ENCODE assay signal across 33 cellular contexts in the genomic region with DNA sequence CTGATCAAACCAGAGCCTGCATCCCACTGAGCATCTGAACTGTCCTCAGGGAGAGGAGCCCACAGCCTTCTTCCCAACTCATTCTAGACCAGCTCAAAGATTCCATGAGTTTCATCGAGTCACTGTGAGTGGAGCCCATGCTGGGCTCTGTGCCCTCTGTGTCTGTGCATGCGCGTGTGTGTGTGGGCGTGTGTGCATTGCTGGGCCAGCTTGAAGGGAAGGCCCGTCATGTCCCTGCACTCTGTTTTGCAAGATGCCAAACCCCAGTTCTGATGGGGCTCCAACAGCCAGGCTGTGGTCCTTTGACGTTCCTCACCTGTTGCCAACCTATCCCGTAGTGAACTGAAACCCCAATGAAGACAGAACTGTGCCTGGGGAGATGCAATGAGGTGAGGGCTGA. TPM values are rescaled to one million over a fixed set of nuclear protein-coding genes. Genes with fewer than 3 reads are reported as not detected.
"Had no signal": no experiment of that assay in that cellular context is flagged by ENCODE, and none has a peak within 500 bp of the region (broad histone marks: within the 10 kb centered on the region; RNA-seq: fewer than 3 reads in every experiment).

No MANE protein-coding gene starts in this region.

- H3K4me3 ChIP-seq: coronary artery, esophagus muscularis mucosa, gastroesophageal sphincter, heart left ventricle, hepatocyte, lung, mucosa of descending colon, ovary, psoas muscle, skin epidermis, spleen, suprapubic skin, transverse colon, vagina had no signal

- H3K4me2 ChIP-seq: hepatocyte had no signal

- H3K27ac ChIP-seq: coronary artery, esophagus muscularis mucosa, foreskin keratinocyte, gastroesophageal sphincter, heart left ventricle, hepatocyte, ovary, psoas muscle, skin epidermis, suprapubic skin, transverse colon, vagina had no signal

- H3K4me3 Mint-ChIP-seq: mesothelial cell of epicardium; naive thymus-derived CD4-positive, alpha-beta T cell; nephron; stimulated activated naive B cell treated with anti-CD40 and anti-IgM and Interleukin-4, amounts not matched to agents 10 μg/mL and 1 μg/mL and 100 μg/mL, for 72 hours; stimulated activated naive CD8-positive, alpha-beta T cell treated with anti-CD3 and anti-CD28 coated beads, Interleukin-15, Interleukin-2, amounts not matched to agents 100 ng/mL and 50 ng/mL, for 24 hours had no signal

- H3K9me3 ChIP-seq: esophagus muscularis mucosa, gastroesophageal sphincter, heart left ventricle, mucosa of descending colon, ovary, psoas muscle, spleen, suprapubic skin, transverse colon, vagina had no signal

- H3K27me3 Mint-ChIP-seq: stimulated activated naive B cell treated with anti-CD40 and anti-IgM and Interleukin-4, amounts not matched to agents 10 μg/mL and 1 μg/mL and 100 μg/mL, for 72 hours had no signal

- DNase-seq: dermis blood vessel endothelial cell; effector memory CD4-positive, alpha-beta T cell; foreskin keratinocyte; heart left ventricle; kidney; mesenchymal stem cell; mucosa of descending colon; naive thymus-derived CD4-positive, alpha-beta T cell; occipital lobe; ovary; psoas muscle; right cardiac atrium; spleen; stimulated activated CD4-positive, alpha-beta T cell treated with anti-CD3 and anti-CD28 coated beads, Interleukin-15, amount 100 ng/mL, for 24 hours; stimulated activated CD4-positive, alpha-beta T cell treated with anti-CD3 and anti-CD28 coated beads, Interleukin-2, amount 100 ng/mL, for 48 hours; stimulated activated naive B cell treated with anti-CD40 and anti-IgM and Interleukin-4, amounts not matched to agents 10 μg/mL and 1 μg/mL and 100 μg/mL, for 72 hours; transverse colon had no signal

- H2AFZ ChIP-seq: hepatocyte had no signal

- H3K79me2 ChIP-seq: hepatocyte had no signal

- H3K4me1 Mint-ChIP-seq: mesothelial cell of epicardium had no signal

- H3K27me3 ChIP-seq: esophagus muscularis mucosa, foreskin keratinocyte, heart left ventricle, hepatocyte, ovary, spleen, suprapubic skin, transverse colon, vagina had no signal

- H3K4me1 ChIP-seq: foreskin keratinocyte, psoas muscle, vagina had no signal

- H3K27ac Mint-ChIP-seq: mesothelial cell of epicardium; naive thymus-derived CD4-positive, alpha-beta T cell; nephron; stimulated activated naive CD8-positive, alpha-beta T cell treated with anti-CD3 and anti-CD28 coated beads, Interleukin-15, Interleukin-2, amounts not matched to agents 100 ng/mL and 50 ng/mL, for 24 hours had no signal

- H3K36me3 ChIP-seq: ovary had no signal

- ATAC-seq: foreskin keratinocyte; gastroesophageal sphincter; heart left ventricle; left lobe of liver; mucosa of descending colon; naive thymus-derived CD4-positive, alpha-beta T cell; psoas muscle; right cardiac atrium; stimulated activated naive B cell treated with anti-CD40 and anti-IgM and Interleukin-4, amounts not matched to agents 10 μg/mL and 1 μg/mL and 100 μg/mL, for 72 hours had no signal

- H3K9me3 Mint-ChIP-seq: mesothelial cell of epicardium; naive thymus-derived CD4-positive, alpha-beta T cell; nephron; stimulated activated naive B cell treated with anti-CD40 and anti-IgM and Interleukin-4, amounts not matched to agents 10 μg/mL and 1 μg/mL and 100 μg/mL, for 72 hours; stimulated activated naive CD8-positive, alpha-beta T cell treated with anti-CD3 and anti-CD28 coated beads, Interleukin-15, Interleukin-2, amounts not matched to agents 100 ng/mL and 50 ng/mL, for 24 hours had no signal

RNA-seq across cellular contexts. Expression of a gene that starts 7.1 kb away (rescaled TPM):
- total RNA-seq: dermis blood vessel endothelial cell, endothelial cell of umbilical vein, epithelial cell of proximal tubule, fibroblast of lung, foreskin keratinocyte, mesothelial cell of epicardium, renal cortical epithelial cell had no signal
- polyA plus RNA-seq: endothelial cell of umbilical vein, fibroblast of lung, foreskin keratinocyte, hepatocyte had no signal
